Comparison of ENCODE assay signal across 20 cellular contexts in genomic region chr6:119124079-119124824, GRCh38.
"Had no signal": no experiment of that assay in that cellular context is flagged by ENCODE, and none has a peak within 500 bp of the region (broad histone marks: within the 10 kb centered on the region; RNA-seq: fewer than 3 reads in every experiment).

No MANE protein-coding gene starts in this region.

- H3K27me3 Mint-ChIP-seq: activated CD4-positive, alpha-beta T cell treated with anti-CD3 and anti-CD28 coated beads for 36 hours; stimulated activated naive B cell treated with anti-CD40 and anti-IgM and Interleukin-4, amounts not matched to agents 10 μg/mL and 1 μg/mL and 100 μg/mL, for 72 hours had no signal

- H3K27me3 ChIP-seq: ascending aorta, breast epithelium, esophagus muscularis mucosa, heart right ventricle, neutrophil, pancreas, sigmoid colon, upper lobe of left lung had no signal

- H3K36me3 ChIP-seq: ascending aorta, breast epithelium, esophagus muscularis mucosa, heart right ventricle, neutrophil, pancreas, sigmoid colon, thoracic aorta, upper lobe of left lung had no signal

- H3K9me3 Mint-ChIP-seq: activated naive CD4-positive, alpha-beta T cell treated with anti-CD3 and anti-CD28 coated beads, Interleukin-2, amount 50 U/mL, for 24 hours; mesothelial cell of epicardium; natural killer cell treated with Interleukin-12 subunit alpha and Interleukin-12 subunit beta and Interleukin-15 and Interleukin-18, amount 100 ng/mL, for 72 hours; stimulated activated naive B cell treated with anti-CD40 and anti-IgM and Interleukin-4, amounts not matched to agents 10 μg/mL and 1 μg/mL and 100 μg/mL, for 72 hours had no signal

- H3K4me1 ChIP-seq: ascending aorta, breast epithelium had no signal

- H3K4me3 Mint-ChIP-seq: activated CD4-positive, alpha-beta T cell treated with anti-CD3 and anti-CD28 coated beads for 36 hours; activated naive CD4-positive, alpha-beta T cell treated with anti-CD3 and anti-CD28 coated beads, Interleukin-2, amount 50 U/mL, for 24 hours; mesothelial cell of epicardium; natural killer cell treated with Interleukin-12 subunit alpha and Interleukin-12 subunit beta and Interleukin-15 and Interleukin-18, amount 100 ng/mL, for 72 hours; stimulated activated naive B cell treated with anti-CD40 and anti-IgM and Interleukin-4, amounts not matched to agents 10 μg/mL and 1 μg/mL and 100 μg/mL, for 72 hours had no signal

- H3K27ac Mint-ChIP-seq: activated CD4-positive, alpha-beta T cell treated with anti-CD3 and anti-CD28 coated beads for 36 hours; activated naive CD4-positive, alpha-beta T cell treated with anti-CD3 and anti-CD28 coated beads, Interleukin-2, amount 50 U/mL, for 24 hours; mesothelial cell of epicardium; natural killer cell treated with Interleukin-12 subunit alpha and Interleukin-12 subunit beta and Interleukin-15 and Interleukin-18, amount 100 ng/mL, for 72 hours; stimulated activated naive B cell treated with anti-CD40 and anti-IgM and Interleukin-4, amounts not matched to agents 10 μg/mL and 1 μg/mL and 100 μg/mL, for 72 hours had no signal

- ATAC-seq: activated CD4-positive, alpha-beta T cell treated with anti-CD3 and anti-CD28 coated beads for 36 hours; heart right ventricle; left cardiac atrium; natural killer cell treated with Interleukin-12 subunit alpha and Interleukin-12 subunit beta and Interleukin-15 and Interleukin-18, amount 100 ng/mL, for 72 hours; stimulated activated naive B cell treated with anti-CD40 and anti-IgM and Interleukin-4, amounts not matched to agents 10 μg/mL and 1 μg/mL and 100 μg/mL, for 72 hours had no signal

- DNase-seq: activated CD4-positive, alpha-beta T cell treated with anti-CD3 and anti-CD28 coated beads for 36 hours; activated CD4-positive, alpha-beta T cell treated with anti-CD3 and anti-CD28 coated beads, Interleukin-2, amount 50 U/mL, for 48 hours; activated gamma-delta T cell; cerebellar nuclear complex; effector CD8-positive, alpha-beta T cell; heart right ventricle; left cardiac atrium; pancreas; sigmoid colon; stimulated activated naive B cell treated with anti-CD40 and anti-IgM and Interleukin-4, amounts not matched to agents 10 μg/mL and 1 μg/mL and 100 μg/mL, for 72 hours; upper lobe of left lung had no signal

- H3K4me3 ChIP-seq: ascending aorta, breast epithelium, esophagus muscularis mucosa, heart right ventricle, lung, pancreas, sigmoid colon, thoracic aorta, upper lobe of left lung had no signal

- H3K27ac ChIP-seq: ascending aorta, breast epithelium, esophagus muscularis mucosa, heart right ventricle, neutrophil, pancreas, sigmoid colon, thoracic aorta, upper lobe of left lung had no signal

- H3K9me3 ChIP-seq: ascending aorta, breast epithelium, esophagus muscularis mucosa, neutrophil, pancreas, sigmoid colon, thoracic aorta, upper lobe of left lung had no signal

- H3K36me3 Mint-ChIP-seq: activated naive CD4-positive, alpha-beta T cell treated with anti-CD3 and anti-CD28 coated beads, Interleukin-2, amount 50 U/mL, for 24 hours; mesothelial cell of epicardium; natural killer cell treated with Interleukin-12 subunit alpha and Interleukin-12 subunit beta and Interleukin-15 and Interleukin-18, amount 100 ng/mL, for 72 hours; stimulated activated naive B cell treated with anti-CD40 and anti-IgM and Interleukin-4, amounts not matched to agents 10 μg/mL and 1 μg/mL and 100 μg/mL, for 72 hours had no signal

- FAIRE-seq: pancreas had no signal
